1 cellular context compared by ENCODE assay signal in the genomic region with DNA sequence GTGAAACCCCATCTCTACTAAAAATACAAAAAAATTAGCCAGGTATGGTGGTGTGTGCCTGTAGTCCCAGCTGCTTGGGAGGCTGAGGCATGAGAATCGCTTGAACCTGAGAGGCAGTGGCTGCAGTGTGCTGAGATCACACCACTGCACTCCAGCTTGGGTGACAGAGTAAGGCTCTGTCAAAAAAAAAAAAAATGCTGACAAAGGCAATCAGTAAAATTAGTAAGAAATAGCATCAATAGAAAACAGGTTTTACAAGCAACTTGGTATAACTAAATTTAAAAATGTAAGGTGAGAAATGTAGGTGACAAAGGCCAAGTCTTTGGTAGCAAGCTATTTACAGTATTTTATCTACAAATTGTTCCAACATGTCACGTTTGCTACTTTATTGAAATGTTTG.
TF ChIP-seq lines count a peak whose summit lies in the region.

No MANE protein-coding gene starts in this region.

TF ChIP-seq in HepG2, 621 proteins besides CTCF, POLR2A, EP300 and RAD21 (continued from another document):
- TF ChIP-seq, protein P1, sequence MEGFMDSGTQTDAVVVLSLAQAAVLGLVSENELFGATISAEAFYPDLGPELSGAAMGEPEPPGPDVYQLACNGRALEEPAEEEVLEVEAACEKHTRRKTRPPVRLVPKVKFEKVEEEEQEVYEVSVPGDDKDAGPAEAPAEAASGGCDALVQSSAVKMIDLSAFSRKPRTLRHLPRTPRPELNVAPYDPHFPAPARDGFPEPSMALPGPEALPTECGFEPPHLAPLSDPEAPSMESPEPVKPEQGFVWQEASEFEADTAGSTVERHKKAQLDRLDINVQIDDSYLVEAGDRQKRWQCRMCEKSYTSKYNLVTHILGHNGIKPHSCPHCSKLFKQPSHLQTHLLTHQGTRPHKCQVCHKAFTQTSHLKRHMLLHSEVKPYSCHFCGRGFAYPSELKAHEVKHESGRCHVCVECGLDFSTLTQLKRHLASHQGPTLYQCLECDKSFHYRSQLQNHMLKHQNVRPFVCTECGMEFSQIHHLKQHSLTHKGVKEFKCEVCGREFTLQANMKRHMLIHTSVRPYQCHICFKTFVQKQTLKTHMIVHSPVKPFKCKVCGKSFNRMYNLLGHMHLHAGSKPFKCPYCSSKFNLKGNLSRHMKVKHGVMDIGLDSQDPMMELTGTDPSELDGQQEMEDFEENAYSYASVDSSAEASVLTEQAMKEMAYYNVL (CRISPR knock-in tag; IDR thresholded peaks at IDR 0.05; ENCODE audit: borderline replicate concordance): no peak
- TF ChIP-seq, protein P2, sequence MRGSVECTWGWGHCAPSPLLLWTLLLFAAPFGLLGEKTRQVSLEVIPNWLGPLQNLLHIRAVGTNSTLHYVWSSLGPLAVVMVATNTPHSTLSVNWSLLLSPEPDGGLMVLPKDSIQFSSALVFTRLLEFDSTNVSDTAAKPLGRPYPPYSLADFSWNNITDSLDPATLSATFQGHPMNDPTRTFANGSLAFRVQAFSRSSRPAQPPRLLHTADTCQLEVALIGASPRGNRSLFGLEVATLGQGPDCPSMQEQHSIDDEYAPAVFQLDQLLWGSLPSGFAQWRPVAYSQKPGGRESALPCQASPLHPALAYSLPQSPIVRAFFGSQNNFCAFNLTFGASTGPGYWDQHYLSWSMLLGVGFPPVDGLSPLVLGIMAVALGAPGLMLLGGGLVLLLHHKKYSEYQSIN (CRISPR knock-in tag; IDR thresholded peaks at IDR 0.05; ENCODE audit: borderline replicate concordance): no peak
- TF ChIP-seq, protein P3, sequence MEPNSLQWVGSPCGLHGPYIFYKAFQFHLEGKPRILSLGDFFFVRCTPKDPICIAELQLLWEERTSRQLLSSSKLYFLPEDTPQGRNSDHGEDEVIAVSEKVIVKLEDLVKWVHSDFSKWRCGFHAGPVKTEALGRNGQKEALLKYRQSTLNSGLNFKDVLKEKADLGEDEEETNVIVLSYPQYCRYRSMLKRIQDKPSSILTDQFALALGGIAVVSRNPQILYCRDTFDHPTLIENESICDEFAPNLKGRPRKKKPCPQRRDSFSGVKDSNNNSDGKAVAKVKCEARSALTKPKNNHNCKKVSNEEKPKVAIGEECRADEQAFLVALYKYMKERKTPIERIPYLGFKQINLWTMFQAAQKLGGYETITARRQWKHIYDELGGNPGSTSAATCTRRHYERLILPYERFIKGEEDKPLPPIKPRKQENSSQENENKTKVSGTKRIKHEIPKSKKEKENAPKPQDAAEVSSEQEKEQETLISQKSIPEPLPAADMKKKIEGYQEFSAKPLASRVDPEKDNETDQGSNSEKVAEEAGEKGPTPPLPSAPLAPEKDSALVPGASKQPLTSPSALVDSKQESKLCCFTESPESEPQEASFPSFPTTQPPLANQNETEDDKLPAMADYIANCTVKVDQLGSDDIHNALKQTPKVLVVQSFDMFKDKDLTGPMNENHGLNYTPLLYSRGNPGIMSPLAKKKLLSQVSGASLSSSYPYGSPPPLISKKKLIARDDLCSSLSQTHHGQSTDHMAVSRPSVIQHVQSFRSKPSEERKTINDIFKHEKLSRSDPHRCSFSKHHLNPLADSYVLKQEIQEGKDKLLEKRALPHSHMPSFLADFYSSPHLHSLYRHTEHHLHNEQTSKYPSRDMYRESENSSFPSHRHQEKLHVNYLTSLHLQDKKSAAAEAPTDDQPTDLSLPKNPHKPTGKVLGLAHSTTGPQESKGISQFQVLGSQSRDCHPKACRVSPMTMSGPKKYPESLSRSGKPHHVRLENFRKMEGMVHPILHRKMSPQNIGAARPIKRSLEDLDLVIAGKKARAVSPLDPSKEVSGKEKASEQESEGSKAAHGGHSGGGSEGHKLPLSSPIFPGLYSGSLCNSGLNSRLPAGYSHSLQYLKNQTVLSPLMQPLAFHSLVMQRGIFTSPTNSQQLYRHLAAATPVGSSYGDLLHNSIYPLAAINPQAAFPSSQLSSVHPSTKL (CRISPR knock-in tag; IDR thresholded peaks at IDR 0.05): no peak
